Comparison of ENCODE assay signal across 8 cellular contexts in genomic region chr13:21670883-21671792, GRCh38. TPM values are rescaled to one million over a fixed set of nuclear protein-coding genes. Genes with fewer than 3 reads are reported as not detected.
A peak's percentile ranks its signal among the peaks of the same experiment; 100 is the strongest.
DNase-seq lines count a peak whose midpoint lies in the region; ATAC-seq and TF ChIP-seq lines count a peak whose summit lies in the region.

Gene FGF9 (plus strand): TSS chr13:21671073. CDS start chr13:21671913, 840 bp downstream.

- no peaks in the 10 kb centered on the region for H3K36me3 Mint-ChIP-seq in activated naive CD4-positive, alpha-beta T cell treated with anti-CD3 and anti-CD28 coated beads for 36 hours (ENCODE audit: low read depth)
- no peaks in the 10 kb centered on the region for H3K36me3 Mint-ChIP-seq in glutamatergic neuron (ENCODE audit: unreplicated experiment)
- H3K36me3 Mint-ChIP-seq in osteocyte (ENCODE audit: unreplicated experiment), result no peaks in the 10 kb centered on the region

- CTCF ChIA-PET in activated naive CD4-positive, alpha-beta T cell treated with anti-CD3 and anti-CD28 coated beads for 36 hours (lab: Charles Lee), result interaction anchor here (0.7 to 1.0 kb wide), 4 partner anchors 374 to 1900 kb away, joined by 3 to 4 read pairs (median 3); no protein-coding TSS in a partner anchor

- H3K36me3 ChIP-seq in tibial nerve, result no peaks in the 10 kb centered on the region

- peaks cover 33% of the 10 kb centered on the region for H3K27me3 Mint-ChIP-seq in activated naive CD4-positive, alpha-beta T cell treated with anti-CD3 and anti-CD28 coated beads for 36 hours (ENCODE audit: low read depth)
- H3K27me3 Mint-ChIP-seq in glutamatergic neuron (ENCODE audit: unreplicated experiment), result peaks cover 16% of the 10 kb centered on the region
- H3K27me3 Mint-ChIP-seq in osteocyte (ENCODE audit: unreplicated experiment), result peaks cover 59% of the 10 kb centered on the region

- no peaks in the 10 kb centered on the region for H3K9me3 Mint-ChIP-seq in activated naive CD4-positive, alpha-beta T cell treated with anti-CD3 and anti-CD28 coated beads for 36 hours
- H3K9me3 Mint-ChIP-seq in glutamatergic neuron (ENCODE audit: unreplicated experiment) (peaks cover 23% of the 10 kb centered on the region), osteocyte (ENCODE audit: unreplicated experiment) (no peaks in the 10 kb centered on the region)

- peak in 1 of 2 donors; percentile 40 for TF ChIP-seq POLR2A in tibial nerve (IDR thresholded peaks at IDR 0.05)

- 0 to 1% methylated on average over 42 to 62 of the region's 62 CpGs for WGBS in tibial nerve, 2 donors

- H3K4me3 ChIP-seq in tibial nerve, result peak within 1 kb of the TSS; percentile 43 to 74 (median 64)

- H3K27me3 ChIP-seq in tibial nerve, result peaks cover 0 to 61% of the 10 kb centered on the region in 2 donors

- H3K4me1 Mint-ChIP-seq in activated naive CD4-positive, alpha-beta T cell treated with anti-CD3 and anti-CD28 coated beads for 36 hours (ENCODE audit: low read depth), result peaks cover 34% of the 10 kb centered on the region
- H3K4me1 Mint-ChIP-seq in glutamatergic neuron (ENCODE audit: low read depth, unreplicated experiment) (peaks cover 25% of the 10 kb centered on the region), osteocyte (ENCODE audit: unreplicated experiment) (peaks cover 43% of the 10 kb centered on the region)

- intact Hi-C loops in activated naive CD4-positive, alpha-beta T cell treated with anti-CD3 and anti-CD28 coated beads for 36 hours (cut with micrococcal nuclease), result loop anchor here (1.0 to 5.0 kb wide), 8 partner anchors 16 to 1706 kb away; partner anchors contain the start of genes MICU2, MRPL57, SKA3 and ZDHHC20

- DNase-seq in ELR (ENCODE audit: low read depth) (peak; percentile 74), KG1 (lab: John Stamatoyannopoulos, UW) (peak; percentile 39), SHP77 (lab: John Stamatoyannopoulos, UW) (peak; percentile 76 to 87), glutamatergic neuron (peak; percentile 86), osteocyte (ENCODE audit: extremely low spot score, unreplicated experiment) (no peak), tibial nerve (ENCODE audit: low spot score in 2 of 2) (no peak)
- peak; percentile 79 for DNase-seq in activated naive CD4-positive, alpha-beta T cell treated with anti-CD3 and anti-CD28 coated beads for 36 hours

- TF ChIP-seq EP300 in tibial nerve (IDR thresholded peaks at IDR 0.05), result peak in 1 of 2 donors; percentile 41

- H3K27ac ChIP-seq in tibial nerve, result peak within 1 kb of the TSS in 3 of 4 donors; percentile 23 to 81 (median 53)

- H3K4me3 Mint-ChIP-seq in activated naive CD4-positive, alpha-beta T cell treated with anti-CD3 and anti-CD28 coated beads for 36 hours, result peak within 1 kb of the TSS; percentile 80
- H3K4me3 Mint-ChIP-seq in glutamatergic neuron (ENCODE audit: unreplicated experiment) (peak within 1 kb of the TSS; percentile 93), osteocyte (ENCODE audit: unreplicated experiment) (peak within 1 kb of the TSS; percentile 75)

- H3K4me1 ChIP-seq in tibial nerve, result peaks cover 0 to 62% (median 32%) of the 10 kb centered on the region in 4 donors

- TF ChIP-seq CTCF in glutamatergic neuron (IDR thresholded peaks at IDR 0.05; ENCODE audit: partially characterized antibody, unreplicated experiment) (no peak), osteocyte (IDR thresholded peaks at IDR 0.05) (no peak), tibial nerve (IDR thresholded peaks at IDR 0.05) (no peak)

- no peak within 1 kb of the TSS for H3K27ac Mint-ChIP-seq in activated naive CD4-positive, alpha-beta T cell treated with anti-CD3 and anti-CD28 coated beads for 36 hours
- H3K27ac Mint-ChIP-seq in glutamatergic neuron (ENCODE audit: unreplicated experiment) (peak within 1 kb of the TSS; percentile 76), osteocyte (ENCODE audit: unreplicated experiment) (peak within 1 kb of the TSS; percentile 31)

- H3K9me3 ChIP-seq in tibial nerve, result no peaks in the 10 kb centered on the region

- peak; percentile 73 for ATAC-seq in GM21717 (IDR thresholded peaks at IDR 0.05; ENCODE audit: unreplicated experiment)

RNA-seq across cellular contexts. Expression of gene FGF9, which starts in this region (rescaled TPM):
- not detected for total RNA-seq in activated naive CD4-positive, alpha-beta T cell treated with anti-CD3 and anti-CD28 coated beads for 36 hours
- total RNA-seq in glutamatergic neuron (ENCODE audit: unreplicated experiment) (19.5 TPM), osteocyte (not detected in 2 replicates), tibial nerve (1 to 10 TPM in 2 of 4 donors, under 1 TPM in 1, not detected in 1; 0.22 to 1.2 (median 1.0) TPM)

Comparison
In these comparisons a context has a peak if more than half of its experiments do, and no peak if none do; other contexts are left out.
1. Peak in DNase-seq in activated naive CD4-positive, alpha-beta T cell treated with anti-CD3 and anti-CD28 coated beads for 36 hours; RNA of the gene not detected or under 1 TPM.
2. DNase-seq: peak in ELR (single experiment), KG1 (single experiment), SHP77 (2 of 2) and glutamatergic neuron (single experiment); none in osteocyte (single experiment) and tibial nerve (0 of 2).
3. Peak in every context shown above with its lines, with median percentiles within 50 percentile points of each other: H3K4me3 Mint-ChIP-seq.